Comparison of ENCODE assay signal across 23 cellular contexts in the genomic region with DNA sequence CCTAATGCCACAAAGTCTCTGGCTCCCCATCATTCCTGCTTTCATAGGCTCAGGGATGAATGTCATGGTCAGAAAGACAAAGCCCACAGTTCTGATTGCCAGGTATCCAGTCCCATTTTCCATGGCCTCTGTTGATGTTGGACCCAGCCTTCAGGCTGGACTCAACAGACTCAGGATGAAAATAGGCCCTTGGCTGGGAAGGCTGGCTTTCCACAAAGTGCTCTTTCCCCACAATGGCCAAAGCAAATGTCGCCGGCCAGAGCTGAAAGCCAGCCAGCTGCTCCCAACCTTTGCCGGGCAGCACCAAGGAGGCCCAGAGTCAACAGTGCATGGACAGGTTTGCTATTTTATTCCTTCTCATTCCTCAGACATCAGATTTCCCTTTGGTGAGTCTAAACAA.
DNase-seq lines count a peak whose midpoint lies in the region; ATAC-seq and TF ChIP-seq lines count a peak whose summit lies in the region.
"Had no signal": no experiment of that assay in that cellular context is flagged by ENCODE, and none has a peak within 500 bp of the region (broad histone marks: within the 10 kb centered on the region; RNA-seq: fewer than 3 reads in every experiment).

No MANE protein-coding gene starts in this region.

- 67% methylated on average over 3 of the region's 3 CpGs for WGBS in mesenchymal stem cell
- 71% methylated on average over 3 of the region's 3 CpGs; no CpG with 5 or more reads in 1 of the 2 donors for WGBS in esophagus squamous epithelium, 2 donors

- H2AK5ac ChIP-seq in mesenchymal stem cell (ENCODE audit: low read length, severe bottlenecking) = no peak overlapping the region

- H3K9me3 ChIP-seq in neural progenitor cell (ENCODE audit: low read depth) = no peaks in the 10 kb centered on the region
- H3K9me3 ChIP-seq in tibial artery = no peaks in the 10 kb centered on the region
- H3K9me3 ChIP-seq in mesenchymal stem cell (ENCODE audit: control insufficient read depth, low read length) = no peaks in the 10 kb centered on the region
- H3K9me3 ChIP-seq in esophagus squamous epithelium = no peaks in the 10 kb centered on the region
- H3K9me3 ChIP-seq: BE2C, BLaER1 had no signal

- H3K23ac ChIP-seq in mesenchymal stem cell (ENCODE audit: low read length in 2 of 2) = no peak overlapping the region

- H3K27ac ChIP-seq in neural progenitor cell (no peak overlapping the region), tibial artery (peak overlapping the region; percentile 17 to 61), mesenchymal stem cell (ENCODE audit: low read length, poor library complexity, severe bottlenecking) (no peak overlapping the region), esophagus squamous epithelium (no peak overlapping the region)
- H3K27ac ChIP-seq: BLaER1 had no signal

- H2BK120ac ChIP-seq in mesenchymal stem cell (ENCODE audit: low read depth, low read length) = no peak overlapping the region

- H4K8ac ChIP-seq in mesenchymal stem cell (ENCODE audit: low read length) = no peak overlapping the region

- H3K4me1 ChIP-seq in neural progenitor cell = peaks cover 20% of the 10 kb centered on the region
- H3K4me1 ChIP-seq in tibial artery = peaks cover 0 to 49% (median 1%) of the 10 kb centered on the region in 4 donors
- peaks cover 1% of the 10 kb centered on the region for H3K4me1 ChIP-seq in mesenchymal stem cell (ENCODE audit: control insufficient read depth, insufficient read depth, low read depth, low read length)
- H3K4me1 ChIP-seq in esophagus squamous epithelium = no peaks in the 10 kb centered on the region
- H3K4me1 ChIP-seq: BLaER1 had no signal

- H3K36me3 ChIP-seq in neural progenitor cell (no peaks in the 10 kb centered on the region), tibial artery (no peaks in the 10 kb centered on the region), mesenchymal stem cell (ENCODE audit: control insufficient read depth in 1 of 2, insufficient read depth in 2 of 2, low read depth in 1 of 2, low read length in 2 of 2) (no peaks in the 10 kb centered on the region), esophagus squamous epithelium (no peaks in the 10 kb centered on the region)
- H3K36me3 ChIP-seq: BE2C, BLaER1 had no signal

- H3K4ac ChIP-seq in mesenchymal stem cell (ENCODE audit: low read depth in 1 of 2, low read length in 2 of 2) = no peak overlapping the region

- no peak overlapping the region for H2BK5ac ChIP-seq in mesenchymal stem cell (ENCODE audit: low read depth, low read length, poor library complexity, severe bottlenecking)

- intact Hi-C loops in tibial artery (cut with DNase I; ENCODE audit: low total_unique reads) (no loop called here), esophagus squamous epithelium (cut with DNase I) (no loop called here)

- H3K79me1 ChIP-seq in mesenchymal stem cell (replicated peaks; ENCODE audit: low read length, poor library complexity, severe bottlenecking) = no peaks in the 10 kb centered on the region

- H2BK15ac ChIP-seq in mesenchymal stem cell (ENCODE audit: low read depth, poor library complexity, severe bottlenecking) = no peak overlapping the region

- H3K36me3 Mint-ChIP-seq in neural progenitor cell = peaks cover under 1% of the 10 kb centered on the region
- H3K36me3 Mint-ChIP-seq: CD14-positive monocyte; CD4-positive, alpha-beta memory T cell; CD4-positive, CD25-positive, alpha-beta regulatory T cell; CD8-positive, alpha-beta memory T cell had no signal

- no peak overlapping the region for H2AFZ ChIP-seq in neural progenitor cell (replicated peaks)
- H2AFZ ChIP-seq in mesenchymal stem cell (ENCODE audit: low read depth, low read length) = no peak overlapping the region

- H3K9me3 Mint-ChIP-seq in neural progenitor cell = peaks cover 9% of the 10 kb centered on the region
- H3K9me3 Mint-ChIP-seq: CD4-positive, alpha-beta memory T cell had no signal

- no peak overlapping the region for H3K14ac ChIP-seq in mesenchymal stem cell (ENCODE audit: low read length in 2 of 2)

- H3K4me1 Mint-ChIP-seq in neural progenitor cell = peaks cover 16% of the 10 kb centered on the region
- H3K4me1 Mint-ChIP-seq: CD14-positive monocyte; CD4-positive, alpha-beta memory T cell; CD4-positive, CD25-positive, alpha-beta regulatory T cell; CD8-positive, alpha-beta memory T cell had no signal

- DNase-seq in neural progenitor cell (ENCODE audit: low spot score) (no peak), tibial artery (peak in 1 of 2 donors; percentile 77), mesenchymal stem cell (no peak), esophagus squamous epithelium (lab: John Stamatoyannopoulos, UW) (no peak), omental fat pad (ENCODE audit: low spot score) (no peak)
- DNase-seq: 8988T; ACHN; BE2C; C1 segment of cervical spinal cord; CD4-positive, alpha-beta memory T cell; CD4-positive, CD25-positive, alpha-beta regulatory T cell; CD8-positive, alpha-beta memory T cell; COR-L47; DMS 273 treated with DMSO at 0.1 percent for 48 hours; DMS153; DMS53; DMS79; DND-41; EL; GDM1 had no signal

- no peak overlapping the region for H4K91ac ChIP-seq in mesenchymal stem cell (ENCODE audit: low read length)

- H3K27me3 Mint-ChIP-seq in neural progenitor cell (ENCODE audit: insufficient read depth, low read depth) = peaks cover under 1% of the 10 kb centered on the region
- H3K27me3 Mint-ChIP-seq: CD4-positive, alpha-beta memory T cell; CD4-positive, CD25-positive, alpha-beta regulatory T cell had no signal

- TF ChIP-seq POLR2A in esophagus squamous epithelium (IDR thresholded peaks at IDR 0.05) = no peak

- H3K27me3 ChIP-seq in neural progenitor cell = no peaks in the 10 kb centered on the region
- no peaks in the 10 kb centered on the region for H3K27me3 ChIP-seq in tibial artery
- no peaks in the 10 kb centered on the region for H3K27me3 ChIP-seq in mesenchymal stem cell (ENCODE audit: control insufficient read depth in 1 of 2, insufficient read depth in 1 of 2, low read length in 2 of 2)
- no peaks in the 10 kb centered on the region for H3K27me3 ChIP-seq in esophagus squamous epithelium
- H3K27me3 ChIP-seq: BE2C had no signal

- TF ChIP-seq CTCF in neural progenitor cell (IDR thresholded peaks at IDR 0.05) (no peak), tibial artery (IDR thresholded peaks at IDR 0.05) (no peak), esophagus squamous epithelium (IDR thresholded peaks at IDR 0.05) (no peak), omental fat pad (IDR thresholded peaks at IDR 0.05) (no peak)

- peaks cover 12% of the 10 kb centered on the region for H3F3A ChIP-seq in neural progenitor cell (ENCODE audit: low read depth)

- H3K18ac ChIP-seq in mesenchymal stem cell (ENCODE audit: low read depth in 1 of 2, low read length in 2 of 2) = no peak overlapping the region

- no peak for ATAC-seq in omental fat pad (ENCODE audit: low FRiP score)
- ATAC-seq: GM12878 had no signal

- no peak overlapping the region for H3K4me3 Mint-ChIP-seq in neural progenitor cell
- H3K4me3 Mint-ChIP-seq: CD14-positive monocyte; CD4-positive, alpha-beta memory T cell; CD4-positive, CD25-positive, alpha-beta regulatory T cell; CD8-positive, alpha-beta memory T cell had no signal

- H4K20me1 ChIP-seq in neural progenitor cell (ENCODE audit: low read depth) = no peaks in the 10 kb centered on the region
- H4K20me1 ChIP-seq: BLaER1 had no signal

- H3K4me2 ChIP-seq in neural progenitor cell (no peak overlapping the region), mesenchymal stem cell (ENCODE audit: low read length, poor library complexity, severe bottlenecking) (no peak overlapping the region)
- H3K4me2 ChIP-seq: BLaER1 had no signal

- H3K9ac ChIP-seq in neural progenitor cell (no peak overlapping the region), mesenchymal stem cell (ENCODE audit: low read length) (no peak overlapping the region)
- H3K9ac ChIP-seq: BLaER1 had no signal

- H3K27ac Mint-ChIP-seq in neural progenitor cell = peak overlapping the region; percentile 75
- H3K27ac Mint-ChIP-seq: CD14-positive monocyte; CD4-positive, alpha-beta memory T cell; CD4-positive, CD25-positive, alpha-beta regulatory T cell; CD8-positive, alpha-beta memory T cell had no signal

- H3K79me2 ChIP-seq in neural progenitor cell (ENCODE audit: low read depth) = peaks cover 17% of the 10 kb centered on the region

- no peak overlapping the region for H2BK12ac ChIP-seq in mesenchymal stem cell (ENCODE audit: low read length in 2 of 2)

- no peak overlapping the region for H3K4me3 ChIP-seq in neural progenitor cell
- H3K4me3 ChIP-seq in tibial artery = no peak overlapping the region
- H3K4me3 ChIP-seq in mesenchymal stem cell (ENCODE audit: insufficient read depth in 1 of 2, low read depth in 1 of 2, low read length in 2 of 2) = no peak overlapping the region
- H3K4me3 ChIP-seq in esophagus squamous epithelium = no peak overlapping the region
- H3K4me3 ChIP-seq: BLaER1, GM12878 had no signal

Comparison
In these comparisons a context has a peak if more than half of its experiments do, and no peak if none do; other contexts are left out.
1. H3K27ac ChIP-seq: peak in tibial artery (2 of 2); none in neural progenitor cell (single experiment), mesenchymal stem cell (single experiment) and esophagus squamous epithelium (0 of 4).